Comparison of ENCODE assay signal across 18 cellular contexts in genomic region chr19:38139122-38139521, GRCh38.
DNase-seq lines count a peak whose midpoint lies in the region; TF ChIP-seq lines count a peak whose summit lies in the region.
"Had no signal": no experiment of that assay in that cellular context is flagged by ENCODE, and none has a peak within 500 bp of the region (broad histone marks: within the 10 kb centered on the region; RNA-seq: fewer than 3 reads in every experiment).

No MANE protein-coding gene starts in this region.

- TF ChIP-seq CTCF in mesothelial cell of epicardium (IDR thresholded peaks at IDR 0.05; ENCODE audit: unreplicated experiment) (no peak), nephron progenitor cell (IDR thresholded peaks at IDR 0.05) (no peak)

- H3K27ac Mint-ChIP-seq in mesothelial cell of epicardium (peak overlapping the region; percentile 30), nephron progenitor cell (no peak overlapping the region)
- peak overlapping the region in 1 of 7 donors; percentile 41 for H3K27ac Mint-ChIP-seq in CD4-positive, alpha-beta memory T cell

- CTCF ChIA-PET in CD4-positive, alpha-beta memory T cell (lab: Charles Lee; ENCODE audit: partially characterized antibody) = interaction anchor here (1.7 kb wide), 1 partner anchor 236 kb away, joined by 6 read pairs; no protein-coding TSS in a partner anchor

- no peaks in the 10 kb centered on the region for H3K4me1 ChIP-seq in CD4-positive, alpha-beta memory T cell (ENCODE audit: insufficient read depth, low read length)
- H3K4me1 ChIP-seq: Peyer's patch had no signal

- H3K4me3 Mint-ChIP-seq in mesothelial cell of epicardium = no peak overlapping the region
- no peak overlapping the region for H3K4me3 Mint-ChIP-seq in CD4-positive, alpha-beta memory T cell
- H3K4me3 Mint-ChIP-seq in nephron progenitor cell = no peak overlapping the region
- H3K4me3 Mint-ChIP-seq: CD8-positive, alpha-beta memory T cell had no signal

- no peak overlapping the region for H3K4me3 ChIP-seq in CD4-positive, alpha-beta memory T cell (ENCODE audit: low read length in 2 of 2)
- H3K4me3 ChIP-seq: Peyer's patch, SK-N-MC had no signal

- H3K27me3 ChIP-seq in CD4-positive, alpha-beta memory T cell (ENCODE audit: insufficient read depth, low read length) = no peaks in the 10 kb centered on the region
- H3K27me3 ChIP-seq: Peyer's patch had no signal

- H3K27me3 Mint-ChIP-seq in mesothelial cell of epicardium (ENCODE audit: low read depth) = no peaks in the 10 kb centered on the region
- H3K27me3 Mint-ChIP-seq in CD4-positive, alpha-beta memory T cell = no peaks in the 10 kb centered on the region
- H3K27me3 Mint-ChIP-seq in nephron progenitor cell (ENCODE audit: low read depth, poor library complexity) = peaks cover 10% of the 10 kb centered on the region
- H3K27me3 Mint-ChIP-seq: CD8-positive, alpha-beta memory T cell had no signal

- H3K9me3 ChIP-seq in CD4-positive, alpha-beta memory T cell (ENCODE audit: control insufficient read depth in 1 of 2, low read length in 2 of 2) = no peaks in the 10 kb centered on the region
- H3K9me3 ChIP-seq: Peyer's patch had no signal

- no peak overlapping the region for H3K27ac ChIP-seq in CD4-positive, alpha-beta memory T cell (ENCODE audit: low read depth, low read length)
- H3K27ac ChIP-seq: Peyer's patch, SK-N-MC had no signal

- no peaks in the 10 kb centered on the region for H3K4me1 Mint-ChIP-seq in mesothelial cell of epicardium
- peaks cover 0 to 6% (median 2%) of the 10 kb centered on the region in 4 donors for H3K4me1 Mint-ChIP-seq in CD4-positive, alpha-beta memory T cell
- peaks cover 38% of the 10 kb centered on the region for H3K4me1 Mint-ChIP-seq in nephron progenitor cell

- H3K9me3 Mint-ChIP-seq in mesothelial cell of epicardium (no peaks in the 10 kb centered on the region), nephron progenitor cell (no peaks in the 10 kb centered on the region)
- peaks cover 0 to 3% (median 0%) of the 10 kb centered on the region in 8 donors for H3K9me3 Mint-ChIP-seq in CD4-positive, alpha-beta memory T cell
- H3K9me3 Mint-ChIP-seq: CD8-positive, alpha-beta memory T cell had no signal

- H3K36me3 Mint-ChIP-seq in mesothelial cell of epicardium (peaks cover 6% of the 10 kb centered on the region), nephron progenitor cell (ENCODE audit: low read depth) (peaks cover 3% of the 10 kb centered on the region)
- H3K36me3 Mint-ChIP-seq in CD4-positive, alpha-beta memory T cell = peaks cover 11 to 15% of the 10 kb centered on the region in 2 donors

- POLR2A ChIA-PET in CD4-positive, alpha-beta memory T cell (lab: Charles Lee; ENCODE audit: partially characterized antibody) = no interaction called here

- H3K36me3 ChIP-seq in CD4-positive, alpha-beta memory T cell (ENCODE audit: insufficient read depth, low read length) = no peaks in the 10 kb centered on the region

- DNase-seq in NCI-H1436 (lab: John Stamatoyannopoulos, UW) = peak; percentile 3
- DNase-seq in NCI-H1436 treated with DMSO at 0.1 percent for 48 hours (lab: John Stamatoyannopoulos, UW) = no peak
- peak; percentile 30 for DNase-seq in HT-29 (ENCODE audit: low spot score)
- DNase-seq in NCI-H69 (lab: John Stamatoyannopoulos, UW) = peak; percentile 39
- DNase-seq in mesothelial cell of epicardium (ENCODE audit: low spot score in 2 of 2, unreplicated experiment in 2 of 2) = no peak
- DNase-seq in activated T-cell treated with anti-CD3 and anti-CD28 coated beads for 4 hours = no peak
- DNase-seq in CD4-positive, alpha-beta memory T cell = no peak
- no peak for DNase-seq in nephron progenitor cell
- DNase-seq: CD8-positive, alpha-beta memory T cell; GF-D8; KBM-7; NCI-H1048; NCI-H1930; NCI-H446; Peyer's patch; Right ventricle myocardium superior; T-helper 2 cell had no signal

- intact Hi-C loops in CD4-positive, alpha-beta memory T cell (cut with micrococcal nuclease) = no loop called here

Comparison
In these comparisons a context has a peak if more than half of its experiments do, and no peak if none do; other contexts are left out.
1. DNase-seq: peak in NCI-H1436 (single experiment), HT-29 (single experiment) and NCI-H69 (single experiment); none in NCI-H1436 treated with DMSO at 0.1 percent for 48 hours (single experiment), mesothelial cell of epicardium (0 of 2), activated T-cell treated with anti-CD3 and anti-CD28 coated beads for 4 hours (single experiment), CD4-positive, alpha-beta memory T cell (0 of 5) and nephron progenitor cell (single experiment).